In the genomic region with DNA sequence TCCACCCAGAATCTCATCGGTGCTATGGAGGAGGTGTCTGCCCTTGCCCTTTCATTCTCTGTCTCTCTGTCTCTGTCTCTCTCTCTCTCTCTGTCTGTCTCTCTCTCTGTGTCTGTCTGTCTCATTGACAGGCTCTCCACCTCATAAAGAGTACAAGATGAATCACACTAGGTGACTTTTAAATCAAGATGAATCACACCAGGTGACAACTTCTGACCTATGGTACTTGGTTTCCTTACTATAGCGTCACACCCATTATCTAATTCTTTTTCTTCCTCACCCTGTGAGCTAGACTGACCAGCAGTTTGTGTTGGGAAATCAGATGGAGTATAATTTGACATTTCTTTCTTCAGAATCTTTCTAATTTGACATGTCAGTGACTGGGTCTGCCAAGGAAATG, we compare ENCODE assay signal across 19 cellular contexts.
DNase-seq lines count a peak whose midpoint lies in the region; ATAC-seq, FAIRE-seq and TF ChIP-seq lines count a peak whose summit lies in the region.
"Had no signal": no experiment of that assay in that cellular context is flagged by ENCODE, and none has a peak within 500 bp of the region (broad histone marks: within the 10 kb centered on the region; RNA-seq: fewer than 3 reads in every experiment).

No MANE protein-coding gene starts in this region.

- H3K4me1 Mint-ChIP-seq in nephron progenitor cell: peaks cover 5% of the 10 kb centered on the region

- no peaks in the 10 kb centered on the region for H3K79me2 ChIP-seq in OCI-LY7 (ENCODE audit: insufficient read depth, low read depth, low read length)
- H3K79me2 ChIP-seq: parathyroid adenoma had no signal

- no TSS peak for BruUV-seq in OCI-LY7 (replicated peaks; lab: Mats Ljungman, UMichigan)

- POLR2A ChIA-PET in OCI-LY7 (lab: Charles Lee): interaction anchor here (0.6 to 0.7 kb wide), 2 partner anchors 229 to 414 kb away, joined by 3 to 5 read pairs; no protein-coding TSS in a partner anchor

- no peaks in the 10 kb centered on the region for H3K4me1 ChIP-seq in OCI-LY7 (ENCODE audit: insufficient read depth, low read length, poor library complexity, severe bottlenecking)
- H3K4me1 ChIP-seq: parathyroid adenoma had no signal

- H3K9me2 ChIP-seq in OCI-LY7 (ENCODE audit: insufficient read depth, low read length): no peaks in the 10 kb centered on the region

- FAIRE-seq in G401.6 (lab: Jason Lieb, UNC): peak; percentile 28
- peak; percentile 99 for FAIRE-seq in endometrium (lab: Jason Lieb, UNC)

- H3K27ac Mint-ChIP-seq in nephron progenitor cell: peak overlapping the region; percentile 33

- no peak overlapping the region for H3K4me2 ChIP-seq in OCI-LY7 (ENCODE audit: low read length)
- H3K4me2 ChIP-seq: BLaER1 treated with 17β-estradiol and CSF1 and Interleukin-3, amounts not matched to agents 10 nM and 100 nM had no signal

- intact Hi-C loops in OCI-LY7 (cut with micrococcal nuclease; ENCODE audit: unreplicated experiment): no loop called here

- no peaks in the 10 kb centered on the region for H3K36me3 ChIP-seq in OCI-LY7 (ENCODE audit: insufficient read depth, low read length)
- H3K36me3 ChIP-seq: brain microvascular endothelial cell, suprapubic skin had no signal

- H3K4me3 ChIP-seq in OCI-LY7 (ENCODE audit: low read depth, low read length, poor library complexity, severe bottlenecking): no peak overlapping the region
- H3K4me3 ChIP-seq: BLaER1 treated with 17β-estradiol and CSF1 and Interleukin-3, amounts not matched to agents 10 nM and 100 nM; suprapubic skin had no signal

- H3K4me3 Mint-ChIP-seq in nephron progenitor cell: no peak overlapping the region

- CTCF ChIA-PET in OCI-LY7 (lab: Charles Lee; ENCODE audit: unreplicated experiment): no interaction called here

- TF ChIP-seq CTCF in nephron progenitor cell (IDR thresholded peaks at IDR 0.05): no peak
- TF ChIP-seq CTCF in OCI-LY7 (conservative IDR thresholded peaks at IDR 0.05; ENCODE audit: low read length): no peak

- peak; percentile 8 for DNase-seq in NCI-H226
- no peak for DNase-seq in nephron progenitor cell
- DNase-seq in SW 1271 (lab: John Stamatoyannopoulos, UW): no peak
- DNase-seq in OCI-LY7 (ENCODE audit: low spot score): no peak
- no peak for DNase-seq in pons (ENCODE audit: low spot score)
- DNase-seq: activated CD4-positive, alpha-beta T cell treated with anti-CD3 and anti-CD28 coated beads, Interleukin-2, amount 50 U/mL, for 48 hours; activated effector memory CD4-positive, alpha-beta T cell treated with Interleukin-2 at 50 U/mL for 16 hours; brain microvascular endothelial cell; DMS79 treated with DMSO at 0.1 percent for 48 hours; effector CD4-positive, alpha-beta T cell; foreskin melanocyte; MM.1S had no signal

- H3K36me3 Mint-ChIP-seq in nephron progenitor cell (ENCODE audit: low read depth): peaks cover 30% of the 10 kb centered on the region

- H4K20me1 ChIP-seq in OCI-LY7 (ENCODE audit: insufficient read depth, low read length): no peaks in the 10 kb centered on the region
- H4K20me1 ChIP-seq: BLaER1 treated with 17β-estradiol and CSF1 and Interleukin-3, amounts not matched to agents 10 nM and 100 nM had no signal

- peaks cover 14% of the 10 kb centered on the region for H3K9me3 Mint-ChIP-seq in nephron progenitor cell

- ATAC-seq in GM19023 (IDR thresholded peaks at IDR 0.05; ENCODE audit: unreplicated experiment): no peak
- ATAC-seq: Right ventricle myocardium inferior had no signal

- no peak overlapping the region for H2AFZ ChIP-seq in OCI-LY7 (ENCODE audit: low read length)
- H2AFZ ChIP-seq: parathyroid adenoma had no signal

- H3K9me3 ChIP-seq in OCI-LY7 (ENCODE audit: low read length): no peaks in the 10 kb centered on the region
- H3K9me3 ChIP-seq: suprapubic skin had no signal

- peaks cover 3% of the 10 kb centered on the region for H3K27me3 Mint-ChIP-seq in nephron progenitor cell (ENCODE audit: low read depth, poor library complexity)

- no peak overlapping the region for H3K27ac ChIP-seq in OCI-LY7 (ENCODE audit: low read depth, low read length, poor library complexity, severe bottlenecking)
- H3K27ac ChIP-seq: BLaER1 treated with 17β-estradiol and CSF1 and Interleukin-3, amounts not matched to agents 10 nM and 100 nM; brain microvascular endothelial cell; parathyroid adenoma; suprapubic skin had no signal
